Comparison of ENCODE assay signal across 26 cellular contexts in the genomic region with DNA sequence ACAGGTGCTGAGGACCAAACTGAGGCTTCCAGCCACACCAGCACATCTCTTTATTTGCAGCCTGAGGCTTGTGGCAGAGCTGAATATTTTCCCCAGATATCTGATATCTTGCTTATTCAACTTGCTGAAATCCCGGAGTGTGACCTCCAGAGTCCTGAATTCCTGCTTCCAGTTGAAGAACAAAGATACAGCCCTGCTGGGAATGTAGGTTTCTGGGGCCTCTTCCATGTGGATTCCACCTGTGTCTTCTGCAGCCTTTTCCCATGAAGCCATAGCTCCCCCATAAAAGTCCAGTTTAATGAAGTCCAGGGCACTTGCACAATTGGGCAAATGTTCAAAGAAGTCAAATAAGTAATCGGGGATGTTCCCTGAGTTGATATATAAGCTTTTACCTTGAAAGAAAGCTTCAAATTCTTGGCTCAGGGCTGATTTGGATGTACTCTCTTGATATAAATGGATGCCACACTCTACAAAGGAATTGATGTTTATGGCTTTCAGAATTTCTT.
"Had no signal": no experiment of that assay in that cellular context is flagged by ENCODE, and none has a peak within 500 bp of the region (broad histone marks: within the 10 kb centered on the region; RNA-seq: fewer than 3 reads in every experiment).

No MANE protein-coding gene starts in this region.

- ATAC-seq: activated T-cell treated with anti-CD3 and anti-CD28 coated beads, Interleukin-2, amount 50 U/mL, for 4 hours; Panc1; Right ventricle myocardium inferior; T-cell had no signal

- DNase-seq: activated B cell treated with CpG ODN at 0.5 μM for 24 hours; activated CD4-positive, alpha-beta memory T cell treated with anti-CD3 and anti-CD28 coated beads for 36 hours; activated CD4-positive, alpha-beta T cell treated with anti-CD3 and anti-CD28 coated beads, Interleukin-2, amount 10 ng/mL, durations not matched to agents 7 days and 5 days; activated CD8-positive, alpha-beta memory T cell treated with anti-CD3 and anti-CD28 coated beads for 24 hours; activated effector memory CD4-positive, alpha-beta T cell treated with anti-CD3 and anti-CD28 coated beads, Interleukin-2, amount 50 U/mL, for 16 hours; activated naive CD4-positive, alpha-beta T cell treated with anti-CD3 and anti-CD28 coated beads for 36 hours; activated T-cell treated with anti-CD3 and anti-CD28 coated beads, Interleukin-2, amount 50 U/mL, for 4 hours; amygdala; brain microvascular endothelial cell; cerebellar nuclear complex; MM.1S; NCI-H1105; NCI-H1436; NCI-H1694 treated with DMSO at 0.1 percent for 48 hours; NCI-H2029 treated with DMSO at 0.1 percent for 48 hours; NCI-H510A treated with DMSO at 0.1 percent for 48 hours; NCI-H69; NK-92 treated with Interleukin-12 subunit alpha and Interleukin-12 subunit beta, amount 100 ng/mL, for 24 hours; OCI-M1; RPMI8226; T-cell; T-helper 2 cell; T1000 had no signal

- H3K4me3 ChIP-seq: SK-N-MC had no signal
